8 cellular contexts compared by ENCODE assay signal in the genomic region with DNA sequence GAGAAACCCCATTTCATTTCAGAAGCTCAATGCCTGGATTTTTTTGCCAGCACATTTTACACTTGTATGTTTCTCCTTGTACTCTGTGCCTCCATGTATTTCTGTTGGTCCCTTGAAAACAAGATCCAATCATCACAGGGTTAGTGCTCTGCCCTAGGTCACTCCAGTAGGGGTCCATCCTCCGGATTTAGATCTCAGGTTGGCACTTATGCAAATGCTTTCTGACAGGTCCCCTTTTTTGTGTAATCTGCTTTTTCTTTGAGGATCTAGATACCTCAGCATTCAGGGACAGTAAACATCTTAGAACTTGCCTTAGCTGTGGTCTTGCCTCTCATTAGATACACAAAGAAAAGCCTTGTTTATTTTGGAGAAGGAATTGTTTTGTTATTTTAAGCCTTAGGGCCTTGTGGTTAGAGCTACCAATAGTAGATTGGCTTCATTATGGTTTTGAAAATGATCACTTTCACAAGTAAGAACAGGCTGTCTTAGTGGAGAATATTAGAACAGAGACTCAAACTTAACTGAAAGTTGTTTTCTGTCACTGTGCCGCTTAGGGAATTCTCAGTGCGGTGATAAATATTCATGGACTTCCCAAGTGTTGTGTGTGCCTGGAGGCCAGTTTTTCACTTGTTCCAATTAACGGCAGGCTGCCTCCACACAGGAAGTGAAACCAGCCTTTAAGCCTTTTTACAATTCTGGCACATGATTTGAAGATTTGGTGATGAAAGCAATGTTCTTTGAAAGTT. TPM values are rescaled to one million over a fixed set of nuclear protein-coding genes. Genes with fewer than 3 reads are reported as not detected.
A peak's percentile ranks its signal among the peaks of the same experiment; 100 is the strongest.
DNase-seq lines count a peak whose midpoint lies in the region; ATAC-seq and TF ChIP-seq lines count a peak whose summit lies in the region.

No MANE protein-coding gene starts in this region.

- CTCF ChIA-PET in MCF 10A (lab: Yijun Ruan, JAX) = interaction anchor here (0.6 to 1.6 kb wide), 2 partner anchors 12 to 19 kb away, joined by 4 to 5 read pairs; no protein-coding TSS in a partner anchor

- H3K27me3 ChIP-seq in BE2C = no peaks in the 10 kb centered on the region

- no peaks in the 10 kb centered on the region for H3K36me3 Mint-ChIP-seq in MCF 10A (ENCODE audit: insufficient read depth, unreplicated experiment)

- peaks cover 5% of the 10 kb centered on the region for H3K4me1 Mint-ChIP-seq in MCF 10A (ENCODE audit: insufficient read depth, unreplicated experiment)

- no peak for TF ChIP-seq CTCF in MCF 10A (IDR thresholded peaks at IDR 0.05; ENCODE audit: unreplicated experiment)
- no peak for TF ChIP-seq CTCF in BE2C (IDR thresholded peaks at IDR 0.05; ENCODE audit: low read depth, low read length)

- ATAC-seq in HG02981 (IDR thresholded peaks at IDR 0.05; ENCODE audit: unreplicated experiment) = peak; percentile 49

- in situ Hi-C loops in Caki2 (cut with HindIII; ENCODE audit: low pct_unique_long_range_greater_than_20kb, low sequenced_read_pairs) = no loop called here

- no TSS peak for BruUV-seq in MCF 10A (replicated peaks; lab: Mats Ljungman, UMichigan)

- H3K9me3 ChIP-seq in BE2C = no peaks in the 10 kb centered on the region

- intact Hi-C loops in MCF 10A (cut with micrococcal nuclease) = no loop called here

- DNase-seq in Caki2 (ENCODE audit: low read depth) (peak; percentile 28), MCF 10A (ENCODE audit: unreplicated experiment) (peak; percentile 30), middle frontal gyrus (ENCODE audit: extremely low spot score, low spot score) (peak; percentile 59), BE2C (no peak), NCI-H187 (lab: John Stamatoyannopoulos, UW) (no peak), NCI-H526 treated with DMSO at 0.1 percent for 48 hours (lab: John Stamatoyannopoulos, UW) (no peak)
- DNase-seq in activated CD8-positive, alpha-beta memory T cell treated with anti-CD3 and anti-CD28 coated beads for 24 hours = no peak

- no peaks in the 10 kb centered on the region for H3K9me3 Mint-ChIP-seq in MCF 10A (ENCODE audit: unreplicated experiment)

- POLR2A ChIA-PET in MCF 10A (lab: Yijun Ruan, JAX) = interaction anchor here (0.6 to 0.8 kb wide), 2 partner anchors 69 to 82 kb away, joined by 3 read pairs; no protein-coding TSS in a partner anchor

- no peaks in the 10 kb centered on the region for H3K36me3 ChIP-seq in BE2C

- no peaks in the 10 kb centered on the region for H3K4me1 ChIP-seq in BE2C

- no peak overlapping the region for H3K4me3 ChIP-seq in BE2C (ENCODE audit: low read depth, low read length)

- peaks cover 12% of the 10 kb centered on the region for H3K27me3 Mint-ChIP-seq in MCF 10A (ENCODE audit: insufficient read depth, unreplicated experiment)

- H3K27ac Mint-ChIP-seq in MCF 10A (ENCODE audit: low read depth, unreplicated experiment) = no peak overlapping the region

- no peak overlapping the region for H3K4me3 Mint-ChIP-seq in MCF 10A (ENCODE audit: unreplicated experiment)

RNA-seq across cellular contexts. Expression of a gene that starts 7.8 kb away (rescaled TPM):
- total RNA-seq in Caki2 (2014; rRNA removed; shearing (Covaris generic); ENCODE audit: low replicate concordance) = 1.4 and 9.3 TPM in 2 replicates
- 0.19 and 0.49 TPM in 2 replicates for total RNA-seq in MCF 10A (2022)
- 0.73 TPM for polyA plus RNA-seq in BE2C (2012; ENCODE audit: insufficient read depth, insufficient read length, low read depth)

RNA-seq across cellular contexts. Expression of a gene that starts 22.2 kb away (rescaled TPM):
- total RNA-seq in Caki2 (2014; rRNA removed; shearing (Covaris generic); ENCODE audit: low replicate concordance) = 48.3 and 49.1 TPM in 2 replicates
- 48.8 and 66.1 TPM in 2 replicates for total RNA-seq in MCF 10A (2022)
- polyA plus RNA-seq in BE2C (2012; ENCODE audit: insufficient read depth, insufficient read length, low read depth) = 27.8 TPM

Comparison
In these comparisons a context has a peak if more than half of its experiments do, and no peak if none do; other contexts are left out.
1. DNase-seq: peak in Caki2 (single experiment), MCF 10A (single experiment) and middle frontal gyrus (single experiment); none in activated CD8-positive, alpha-beta memory T cell treated with anti-CD3 and anti-CD28 coated beads for 24 hours (single experiment), BE2C (single experiment), NCI-H187 (0 of 2) and NCI-H526 treated with DMSO at 0.1 percent for 48 hours (single experiment).